10 cellular contexts compared by ENCODE assay signal in genomic region chr2:576292-576691, GRCh38.
"Had no signal": no experiment of that assay in that cellular context is flagged by ENCODE, and none has a peak within 500 bp of the region (broad histone marks: within the 10 kb centered on the region; RNA-seq: fewer than 3 reads in every experiment).

No MANE protein-coding gene starts in this region.

- H3K27ac ChIP-seq: GM23248 had no signal

- H3K4me2 ChIP-seq: GM23338 had no signal

- H2AFZ ChIP-seq: GM23248, GM23338 had no signal

- DNase-seq: GM23248, GOT3, H7, H9, HCEC 1CT, HFFc6 had no signal

- H3K4me3 ChIP-seq: GM23248, GM23338 had no signal

- ATAC-seq: GM23338, HCT116 had no signal

- H3K9ac ChIP-seq: GM23248 had no signal

- FAIRE-seq: H1, H54 had no signal
